ENCODE assay signal across 21 cellular contexts in genomic region chr11:9992306-9992705, GRCh38.
DNase-seq lines count a peak whose midpoint lies in the region; ATAC-seq, FAIRE-seq and TF ChIP-seq lines count a peak whose summit lies in the region.
"Had no signal": no experiment of that assay in that cellular context is flagged by ENCODE, and none has a peak within 500 bp of the region (broad histone marks: within the 10 kb centered on the region; RNA-seq: fewer than 3 reads in every experiment).

No MANE protein-coding gene starts in this region.

- H3K36me3 ChIP-seq in Panc1 (ENCODE audit: control insufficient read depth, insufficient read depth, low read length) = peaks cover 9% of the 10 kb centered on the region; the same call in 1 of the 2 replicates
- peaks cover 3% of the 10 kb centered on the region for H3K36me3 ChIP-seq in brain microvascular endothelial cell (replicated peaks)
- H3K36me3 ChIP-seq in kidney (ENCODE audit: control insufficient read depth in 1 of 2, insufficient read depth in 2 of 2, low read length in 2 of 2) = peaks cover 2 to 3% of the 10 kb centered on the region in 2 donors

- H3K4me3 ChIP-seq in Panc1 (ENCODE audit: low read depth in 2 of 2, low read length in 2 of 2) (no peak overlapping the region), brain microvascular endothelial cell (ENCODE audit: low read depth, low read length) (no peak overlapping the region), kidney (ENCODE audit: low read length in 2 of 2) (no peak overlapping the region)
- H3K4me3 ChIP-seq: BLaER1 treated with 17β-estradiol and CSF1 and Interleukin-3, amounts not matched to agents 10 nM and 100 nM; GM12878; GM23338; K562 had no signal

- H3K27ac ChIP-seq in Panc1 (ENCODE audit: low read length) (peak overlapping the region; percentile 40; the same call in 1 of the 2 replicates), brain microvascular endothelial cell (no peak overlapping the region), kidney (ENCODE audit: low read depth in 2 of 2, low read length in 2 of 2) (no peak overlapping the region)
- H3K27ac ChIP-seq: BLaER1 treated with 17β-estradiol and CSF1 and Interleukin-3, amounts not matched to agents 10 nM and 100 nM had no signal

- peak; percentile 60 for FAIRE-seq in kidney (lab: Jason Lieb, UNC)
- FAIRE-seq: GM12878, GM19239, K562 had no signal

- intact Hi-C loops in Panc1 (cut with micrococcal nuclease; ENCODE audit: unreplicated experiment) (loop anchor here (5.0 kb wide), 1 partner anchor 315 kb away; the partner anchor contains the start of gene ADM), kidney (cut with DNase I) (no loop called here)

- H3K27me3 ChIP-seq in Panc1 (ENCODE audit: control insufficient read depth, insufficient read depth, low read length) (no peaks in the 10 kb centered on the region), brain microvascular endothelial cell (replicated peaks) (no peaks in the 10 kb centered on the region)
- H3K27me3 ChIP-seq: BLaER1 treated with 17β-estradiol and CSF1 and Interleukin-3, amounts not matched to agents 10 nM and 100 nM had no signal

- no TSS peak for BruUV-seq in Panc1 (replicated peaks; lab: Mats Ljungman, UMichigan)

- no peak for TF ChIP-seq CTCF in Panc1 (IDR thresholded peaks at IDR 0.05)
- no peak for TF ChIP-seq CTCF in brain microvascular endothelial cell (IDR thresholded peaks at IDR 0.05; ENCODE audit: low read depth, low read length, missing control alignments)
- no peak for TF ChIP-seq CTCF in kidney (IDR thresholded peaks at IDR 0.05; ENCODE audit: borderline replicate concordance, extremely low read depth, insufficient read depth)

- no peak overlapping the region for H3K9ac ChIP-seq in kidney (ENCODE audit: low read length in 2 of 2)
- H3K9ac ChIP-seq: BLaER1 treated with 17β-estradiol and CSF1 and Interleukin-3, amounts not matched to agents 10 nM and 100 nM had no signal

- no peaks in the 10 kb centered on the region for H3K4me1 Mint-ChIP-seq in activated T-cell treated with anti-CD3 and anti-CD28 coated beads, Interleukin-2, amount 50 U/mL, for 72 hours (ENCODE audit: low read depth)
- H3K4me1 Mint-ChIP-seq: GM23338 had no signal

- H3K4me3 Mint-ChIP-seq in activated T-cell treated with anti-CD3 and anti-CD28 coated beads, Interleukin-2, amount 50 U/mL, for 72 hours = no peak overlapping the region
- H3K4me3 Mint-ChIP-seq: B cell; CD8-positive, alpha-beta T cell; GM23338 had no signal

- POLR2A ChIA-PET in Panc1 (lab: Charles Lee) = interaction anchor here (0.6 kb wide), 2 partner anchors 158 to 471 kb away, joined by 3 read pairs; no protein-coding TSS in a partner anchor

- peak; percentile 31 for DNase-seq in ELR (ENCODE audit: low read depth)
- DNase-seq in Panc1 (ENCODE audit: low read depth, low spot score) = no peak
- peak; percentile 16 for DNase-seq in brain microvascular endothelial cell
- DNase-seq in kidney = no peak
- no peak for DNase-seq in activated T-cell treated with anti-CD3 and anti-CD28 coated beads, Interleukin-2, amount 50 U/mL, for 72 hours
- DNase-seq in EL = no peak
- no peak for DNase-seq in DMS153 (lab: John Stamatoyannopoulos, UW)
- DNase-seq: 8988T; Calu3; CD8-positive, alpha-beta T cell; DMS53; DND-41; GDM1; HCEC 1CT had no signal

- H3K4me1 ChIP-seq in Panc1 (ENCODE audit: control insufficient read depth, insufficient read depth, low read length) (peaks cover 15% of the 10 kb centered on the region; the same call in 1 of the 2 replicates), kidney (ENCODE audit: control insufficient read depth in 1 of 2, insufficient read depth in 1 of 2, low read depth in 1 of 2, low read length in 2 of 2) (no peaks in the 10 kb centered on the region)

- H3K9me3 ChIP-seq in Panc1 (ENCODE audit: control insufficient read depth, insufficient read depth, low read depth, low read length) (no peaks in the 10 kb centered on the region), kidney (ENCODE audit: control insufficient read depth in 1 of 2, low read length in 2 of 2) (no peaks in the 10 kb centered on the region)

- no peak for ATAC-seq in Panc1
- ATAC-seq in activated T-cell treated with anti-CD3 and anti-CD28 coated beads, Interleukin-2, amount 50 U/mL, for 72 hours (replicated peaks in 1 of 2) = no peak
- no peak for ATAC-seq in GM18519 (IDR thresholded peaks at IDR 0.05; ENCODE audit: low FRiP score, unreplicated experiment)
- ATAC-seq: CD8-positive, alpha-beta T cell; GM12878; GM23338; K562 had no signal

- CTCF ChIA-PET in Panc1 (lab: Charles Lee) = interaction anchor here (0.6 kb wide), 1 partner anchor 74 kb away, joined by 4 read pairs; no protein-coding TSS in a partner anchor

- peaks cover 0 to 4% of the 10 kb centered on the region in 2 donors for H3K36me3 Mint-ChIP-seq in activated T-cell treated with anti-CD3 and anti-CD28 coated beads, Interleukin-2, amount 50 U/mL, for 72 hours (ENCODE audit: insufficient read depth in 2 of 2)

- in situ Hi-C loops in Panc1 (cut with HindIII; ENCODE audit: low pct_unique_long_range_greater_than_20kb, low sequenced_read_pairs) = no loop called here
- in situ Hi-C loops in brain microvascular endothelial cell (cut with HindIII; ENCODE audit: low pct_ligation_motif_present, low sequenced_read_pairs) = loop anchor here (25.0 kb wide), 1 partner anchor 320 kb away; the partner anchor contains the start of gene ADM

- H3K9me3 Mint-ChIP-seq in activated T-cell treated with anti-CD3 and anti-CD28 coated beads, Interleukin-2, amount 50 U/mL, for 72 hours = no peaks in the 10 kb centered on the region
- H3K9me3 Mint-ChIP-seq: CD8-positive, alpha-beta T cell; GM23338 had no signal

- H3K27ac Mint-ChIP-seq in activated T-cell treated with anti-CD3 and anti-CD28 coated beads, Interleukin-2, amount 50 U/mL, for 72 hours = no peak overlapping the region
- H3K27ac Mint-ChIP-seq: B cell; CD8-positive, alpha-beta T cell; GM23338 had no signal

- no peaks in the 10 kb centered on the region for H3K27me3 Mint-ChIP-seq in activated T-cell treated with anti-CD3 and anti-CD28 coated beads, Interleukin-2, amount 50 U/mL, for 72 hours (ENCODE audit: low read depth)
- H3K27me3 Mint-ChIP-seq: B cell had no signal

Comparison
In these comparisons a context has a peak if more than half of its experiments do, and no peak if none do; other contexts are left out.
1. DNase-seq: peak in ELR (single experiment) and brain microvascular endothelial cell (single experiment); none in Panc1 (single experiment), kidney (single experiment), activated T-cell treated with anti-CD3 and anti-CD28 coated beads, Interleukin-2, amount 50 U/mL, for 72 hours (0 of 2), EL (single experiment) and DMS153 (single experiment).